ENCODE assay signal across 8 cellular contexts in the genomic region with DNA sequence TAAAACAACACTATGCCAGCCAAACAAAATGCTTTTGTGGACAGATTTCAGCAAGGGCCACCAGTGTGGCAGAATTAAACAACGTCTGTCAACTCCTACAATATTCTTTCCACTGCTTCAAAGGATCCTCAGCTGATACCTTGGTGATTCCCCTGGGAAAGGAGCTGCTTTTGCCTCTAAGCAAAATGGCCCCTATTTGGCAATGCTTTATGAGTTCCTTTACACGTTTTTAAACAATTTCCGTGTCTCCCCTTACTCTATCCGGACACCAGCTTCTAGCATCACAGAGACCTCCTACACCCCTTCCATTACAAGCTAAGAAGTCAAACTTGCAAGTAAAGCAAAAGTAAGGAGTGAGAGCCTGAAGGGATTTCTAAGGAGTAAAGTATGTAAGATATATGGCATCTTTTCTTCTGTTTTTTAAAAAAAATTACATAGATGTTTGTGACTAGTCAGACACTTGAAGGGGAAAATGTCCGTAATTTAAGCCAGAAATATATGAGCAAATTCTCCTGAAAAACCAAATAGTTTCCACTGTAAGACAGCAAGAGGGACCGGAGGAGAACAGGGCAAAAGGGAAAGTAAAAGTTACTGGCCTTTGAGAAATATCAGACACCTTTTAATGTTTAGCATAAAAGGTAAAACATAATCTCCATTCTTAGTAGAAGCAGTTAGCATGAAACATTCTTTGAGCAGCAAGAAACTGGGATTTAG. TPM values are rescaled to one million over a fixed set of nuclear protein-coding genes. Genes with fewer than 3 reads are reported as not detected.
DNase-seq lines count a peak whose midpoint lies in the region; ATAC-seq and TF ChIP-seq lines count a peak whose summit lies in the region.

No MANE protein-coding gene starts in this region.

- H3K4me3 ChIP-seq in ascending aorta (peak overlapping the region; percentile 88 to 96), lung (peak overlapping the region; percentile 12), vagina (peak overlapping the region; percentile 72 to 93)

- intact Hi-C loops in ascending aorta (cut with DNase I) (no loop called here), vagina (cut with DNase I) (no loop called here), posterior vena cava (cut with DNase I) (loop anchor here in 1 of 2 donors (10.0 kb wide), 1 partner anchor 54 kb away; no protein-coding TSS in a partner anchor)

- TF ChIP-seq CTCF in ascending aorta (IDR thresholded peaks at IDR 0.05) (no peak), lung (IDR thresholded peaks at IDR 0.05; ENCODE audit: control extremely low read depth, extremely low read depth) (no peak), vagina (IDR thresholded peaks at IDR 0.05) (no peak)

- no peak for ATAC-seq in lung (ENCODE audit: insufficient read depth, low FRiP score)

- TF ChIP-seq POLR2A in vagina (IDR thresholded peaks at IDR 0.05), result no peak

- H3K27ac ChIP-seq in ascending aorta, result peak overlapping the region in 1 of 2 donors; percentile 95
- H3K27ac ChIP-seq in lung (ENCODE audit: low read depth in 1 of 2, low read length in 1 of 2), result peak overlapping the region in 1 of 2 donors; percentile 37
- H3K27ac ChIP-seq in vagina, result peak overlapping the region; percentile 99

- CTCF ChIA-PET in HEK293T (lab: Yijun Ruan, JAX), result interaction anchor here (0.7 to 1.8 kb wide), 3 partner anchors 37 to 111 kb away, joined by 3 to 5 read pairs (median 4); no protein-coding TSS in a partner anchor

- peaks cover 3 to 37% of the 10 kb centered on the region in 2 donors for H3K4me1 ChIP-seq in ascending aorta
- H3K4me1 ChIP-seq in lung (ENCODE audit: control insufficient read depth in 2 of 2, insufficient read depth in 2 of 2, low read length in 2 of 2), result peaks cover 0 to 20% of the 10 kb centered on the region in 2 donors
- peaks cover 61% of the 10 kb centered on the region for H3K4me1 ChIP-seq in vagina

- H3K27me3 ChIP-seq in ascending aorta, result no peaks in the 10 kb centered on the region
- no peaks in the 10 kb centered on the region for H3K27me3 ChIP-seq in lung (ENCODE audit: control insufficient read depth, insufficient read depth)
- H3K27me3 ChIP-seq in vagina, result no peaks in the 10 kb centered on the region

- POLR2A ChIA-PET in HEK293T (lab: Yijun Ruan, JAX), result interaction anchor here (1.0 to 3.0 kb wide), 5 partner anchors 8 to 134 kb away, joined by 3 to 21 read pairs (median 8); no protein-coding TSS in a partner anchor

- WGBS in lung, 2 donors, result 6 to 11% methylated on average over 6 of the region's 6 CpGs

- DNase-seq in AG08395 (ENCODE audit: low spot score) (peak; percentile 42), HEK293T (ENCODE audit: extremely low spot score) (peak; percentile 20), ascending aorta (ENCODE audit: low spot score in 2 of 2) (no peak), lung (ENCODE audit: low spot score) (no peak), vagina (ENCODE audit: extremely low spot score in 2 of 2) (no peak), posterior vena cava (ENCODE audit: low spot score) (no peak), HK-2 (ENCODE audit: unreplicated experiment) (no peak), NCI-H128 (lab: John Stamatoyannopoulos, UW; ENCODE audit: unreplicated experiment) (no peak)

- H3K36me3 ChIP-seq in ascending aorta, result no peaks in the 10 kb centered on the region
- H3K36me3 ChIP-seq in lung (ENCODE audit: control insufficient read depth in 2 of 2, insufficient read depth in 2 of 2, low read length in 2 of 2), result no peaks in the 10 kb centered on the region
- H3K36me3 ChIP-seq in vagina, result no peaks in the 10 kb centered on the region

- H3K9me3 ChIP-seq in ascending aorta (no peaks in the 10 kb centered on the region), lung (ENCODE audit: control insufficient read depth in 2 of 2, insufficient read depth in 1 of 2, low read length in 1 of 2) (no peaks in the 10 kb centered on the region), vagina (no peaks in the 10 kb centered on the region)

TF ChIP-seq in HEK293T, 16 proteins besides CTCF, POLR2A, EP300 and RAD21:
- TF ChIP-seq FOXK2 (IDR thresholded peaks at IDR 0.05), result no peak
- TF ChIP-seq L3MBTL2 (conservative IDR thresholded peaks at IDR 0.05), result no peak
- no peak for TF ChIP-seq SP1 (IDR thresholded peaks at IDR 0.05)
- no peak for TF ChIP-seq NFRKB (IDR thresholded peaks at IDR 0.05)
- TF ChIP-seq LEF1 (IDR thresholded peaks at IDR 0.05; ENCODE audit: borderline replicate concordance), result no peak
- no peak for TF ChIP-seq ELF4 (IDR thresholded peaks at IDR 0.05)
- no peak for TF ChIP-seq CTBP1 (IDR thresholded peaks at IDR 0.05; ENCODE audit: borderline replicate concordance)
- no peak for TF ChIP-seq FOXA1 (IDR thresholded peaks at IDR 0.05)
- TF ChIP-seq BHLHE40 (IDR thresholded peaks at IDR 0.05; ENCODE audit: borderline replicate concordance), result no peak
- no peak for TF ChIP-seq ARNT (IDR thresholded peaks at IDR 0.05)
- no peak for TF ChIP-seq SUZ12 (IDR thresholded peaks at IDR 0.05)
- TF ChIP-seq ZNF384 (IDR thresholded peaks at IDR 0.05), result no peak
- TF ChIP-seq FOXM1 (IDR thresholded peaks at IDR 0.05; ENCODE audit: borderline replicate concordance), result no peak
- TF ChIP-seq HDGF (IDR thresholded peaks at IDR 0.05; ENCODE audit: borderline replicate concordance), result no peak

RNA-seq across cellular contexts. Expression of gene SOS1, which starts 1.9 kb away (rescaled TPM):
- total RNA-seq in ascending aorta (11.3 TPM), lung (10 to 100 TPM; 22.4 to 97.6 TPM), vagina (20.1 TPM), posterior vena cava (10 to 100 TPM; 33.8 to 48.1 TPM)
- 1 to 10 TPM; 3.9 to 6.7 TPM for polyA plus RNA-seq in lung

Comparison
In these comparisons a context has a peak if more than half of its experiments do, and no peak if none do; other contexts are left out.
1. DNase-seq: peak in AG08395 (single experiment) and HEK293T (single experiment); none in ascending aorta (0 of 2), lung (single experiment), vagina (0 of 2), posterior vena cava (single experiment), HK-2 (single experiment) and NCI-H128 (single experiment).
2. H3K4me3 ChIP-seq: peak in every context shown above with its lines; median percentile 92 in ascending aorta; 82 in vagina; 12 in lung.